1 cellular context compared by ENCODE assay signal in genomic region chr18:12038082-12038660, GRCh38.
TF ChIP-seq lines count a peak whose summit lies in the region.

No MANE protein-coding gene starts in this region.

TF ChIP-seq in SK-N-SH, 30 proteins besides CTCF, POLR2A, EP300 and RAD21 (continued from another document):
- TF ChIP-seq PBX3 (IDR thresholded peaks at IDR 0.05) (no peak), EZH2phosphoT487 (IDR thresholded peaks at IDR 0.05; ENCODE audit: borderline replicate concordance, low read depth) (no peak), MEF2A (IDR thresholded peaks at IDR 0.05; ENCODE audit: borderline replicate concordance, low read depth) (no peak), NFIC (IDR thresholded peaks at IDR 0.05; ENCODE audit: borderline replicate concordance) (no peak), TEAD4 (IDR thresholded peaks at IDR 0.05; ENCODE audit: borderline replicate concordance, insufficient read depth) (no peak), RCOR1 (IDR thresholded peaks at IDR 0.05; ENCODE audit: low read length) (no peak)
TF ChIP-seq in SK-N-SH: peak in this region for 0.
